In genomic region chr11:44730775-44731174, GRCh38 we compare ENCODE assay signal across 22 cellular contexts. TPM values are rescaled to one million over a fixed set of nuclear protein-coding genes. Genes with fewer than 3 reads are reported as not detected.
A peak's percentile ranks its signal among the peaks of the same experiment; 100 is the strongest.
DNase-seq lines count a peak whose midpoint lies in the region; ATAC-seq and TF ChIP-seq lines count a peak whose summit lies in the region.
"Had no signal": no experiment of that assay in that cellular context is flagged by ENCODE, and none has a peak within 500 bp of the region (broad histone marks: within the 10 kb centered on the region; RNA-seq: fewer than 3 reads in every experiment).

No MANE protein-coding gene starts in this region.

- no peak overlapping the region for H3K9ac ChIP-seq in subcutaneous abdominal adipose tissue (ENCODE audit: low read length in 5 of 5)
- H3K9ac ChIP-seq: GM23248 had no signal

- H3K4me3 Mint-ChIP-seq in CD4-positive, alpha-beta memory T cell = peak overlapping the region in 5 of 8 donors; percentile 1 to 43 (median 17)
- H3K4me3 Mint-ChIP-seq in naive thymus-derived CD4-positive, alpha-beta T cell = peak overlapping the region in 6 of 10 donors; percentile 3 to 27 (median 10)
- H3K4me3 Mint-ChIP-seq: H9 had no signal

- H3K9me3 Mint-ChIP-seq in CD4-positive, alpha-beta memory T cell = peaks cover 0 to 3% (median 0%) of the 10 kb centered on the region in 8 donors
- peaks cover 0 to 2% (median 0%) of the 10 kb centered on the region in 11 donors for H3K9me3 Mint-ChIP-seq in naive thymus-derived CD4-positive, alpha-beta T cell
- H3K9me3 Mint-ChIP-seq: H9 had no signal

- POLR2A ChIA-PET in CD4-positive, alpha-beta memory T cell (lab: Charles Lee; ENCODE audit: partially characterized antibody) = no interaction called here
- POLR2A ChIA-PET in naive thymus-derived CD4-positive, alpha-beta T cell (lab: Charles Lee) = interaction anchor here (0.5 to 1.4 kb wide), 2 partner anchors 16 to 52 kb away, joined by 3 read pairs; no protein-coding TSS in a partner anchor

- H3K27ac Mint-ChIP-seq in CD4-positive, alpha-beta memory T cell = peak overlapping the region in 2 of 7 donors; percentile 50 to 60
- H3K27ac Mint-ChIP-seq in naive thymus-derived CD4-positive, alpha-beta T cell = peak overlapping the region in 1 of 9 donors; percentile 17
- H3K27ac Mint-ChIP-seq: H9 had no signal

- H3K4me1 Mint-ChIP-seq in CD4-positive, alpha-beta memory T cell = peaks cover 51 to 86% (median 67%) of the 10 kb centered on the region in 4 donors
- H3K4me1 Mint-ChIP-seq in naive thymus-derived CD4-positive, alpha-beta T cell = peaks cover 37 to 83% (median 67%) of the 10 kb centered on the region in 7 donors

- ATAC-seq in naive thymus-derived CD4-positive, alpha-beta T cell = no peak
- ATAC-seq in GM18868 (IDR thresholded peaks at IDR 0.05; ENCODE audit: unreplicated experiment) = no peak
- ATAC-seq: A549 had no signal

- peaks cover 14 to 26% of the 10 kb centered on the region in 2 donors for H3K36me3 Mint-ChIP-seq in CD4-positive, alpha-beta memory T cell
- H3K36me3 Mint-ChIP-seq in naive thymus-derived CD4-positive, alpha-beta T cell = peaks cover 0 to 23% (median 12%) of the 10 kb centered on the region in 5 donors

- CTCF ChIA-PET in CD4-positive, alpha-beta memory T cell (lab: Charles Lee; ENCODE audit: partially characterized antibody) = interaction anchor here (0.7 to 3.1 kb wide), 4 partner anchors 41 to 181 kb away, joined by 3 to 28 read pairs (median 3); no protein-coding TSS in a partner anchor
- CTCF ChIA-PET in naive thymus-derived CD4-positive, alpha-beta T cell (lab: Charles Lee) = interaction anchor here (0.6 to 1.2 kb wide), 5 partner anchors 8 to 1137 kb away, joined by 3 read pairs; no protein-coding TSS in a partner anchor

- intact Hi-C loops in CD4-positive, alpha-beta memory T cell (cut with micrococcal nuclease) = no loop called here
- intact Hi-C loops in adrenal gland (cut with DNase I) = no loop called here
- intact Hi-C loops in naive thymus-derived CD4-positive, alpha-beta T cell (cut with micrococcal nuclease) = no loop called here

- no peak for TF ChIP-seq CTCF in adrenal gland (IDR thresholded peaks at IDR 0.05)

- H3K36me3 ChIP-seq in CD4-positive, alpha-beta memory T cell (ENCODE audit: insufficient read depth, low read length) = no peaks in the 10 kb centered on the region
- H3K36me3 ChIP-seq in adrenal gland (replicated peaks in 1 of 2) = no peaks in the 10 kb centered on the region
- peaks cover 0 to 7% (median 0%) of the 10 kb centered on the region in 3 experiments for H3K36me3 ChIP-seq in naive thymus-derived CD4-positive, alpha-beta T cell (ENCODE audit: control insufficient read depth in 2 of 3, insufficient read depth in 3 of 3, low read length in 3 of 3)
- no peaks in the 10 kb centered on the region for H3K36me3 ChIP-seq in subcutaneous abdominal adipose tissue (ENCODE audit: control insufficient read depth in 5 of 5, insufficient read depth in 5 of 5, low read length in 5 of 5)
- H3K36me3 ChIP-seq: BE2C had no signal

- no peak overlapping the region for H3K27ac ChIP-seq in CD4-positive, alpha-beta memory T cell (ENCODE audit: low read depth, low read length)
- H3K27ac ChIP-seq in adrenal gland (peak overlapping the region; percentile 75 to 97 (median 91)), subcutaneous abdominal adipose tissue (ENCODE audit: low read depth, low read length) (peak overlapping the region; percentile 65)
- no peak overlapping the region for H3K27ac ChIP-seq in naive thymus-derived CD4-positive, alpha-beta T cell (ENCODE audit: low read depth, low read length)
- H3K27ac ChIP-seq: A549, GM23248 had no signal

- no peak for TF ChIP-seq POLR2A in adrenal gland (IDR thresholded peaks at IDR 0.05)

- H3K27me3 Mint-ChIP-seq in CD4-positive, alpha-beta memory T cell = no peaks in the 10 kb centered on the region
- H3K27me3 Mint-ChIP-seq in naive thymus-derived CD4-positive, alpha-beta T cell = peaks cover 0 to 28% (median 0%) of the 10 kb centered on the region in 5 donors

- no peaks in the 10 kb centered on the region for H3K27me3 ChIP-seq in CD4-positive, alpha-beta memory T cell (ENCODE audit: insufficient read depth, low read length)
- H3K27me3 ChIP-seq in adrenal gland = no peaks in the 10 kb centered on the region
- peaks cover 0 to 3% of the 10 kb centered on the region in 2 donors for H3K27me3 ChIP-seq in naive thymus-derived CD4-positive, alpha-beta T cell (ENCODE audit: control insufficient read depth in 2 of 2, insufficient read depth in 2 of 2, low read length in 2 of 2)
- peaks cover 0 to 22% (median 14%) of the 10 kb centered on the region in 5 donors for H3K27me3 ChIP-seq in subcutaneous abdominal adipose tissue (ENCODE audit: control insufficient read depth in 5 of 5, insufficient read depth in 4 of 5, low read length in 5 of 5)
- H3K27me3 ChIP-seq: BE2C had no signal

- WGBS in adrenal gland, 4 donors = 45 to 59% (median 52%) methylated on average over 5 of the region's 5 CpGs

- peaks cover 55% of the 10 kb centered on the region for H3K4me1 ChIP-seq in CD4-positive, alpha-beta memory T cell (ENCODE audit: insufficient read depth, low read length)
- H3K4me1 ChIP-seq in adrenal gland (replicated peaks in 1 of 2) (peaks cover 47 to 66% of the 10 kb centered on the region in 2 donors), subcutaneous abdominal adipose tissue (ENCODE audit: control insufficient read depth in 5 of 5, insufficient read depth in 5 of 5, low read length in 5 of 5) (peaks cover 0 to 81% (median 18%) of the 10 kb centered on the region in 5 donors)
- H3K4me1 ChIP-seq in naive thymus-derived CD4-positive, alpha-beta T cell (ENCODE audit: control insufficient read depth in 2 of 2, insufficient read depth in 2 of 2, low read length in 2 of 2) = peaks cover 10 to 29% of the 10 kb centered on the region in 2 donors

- no peaks in the 10 kb centered on the region for H3K9me3 ChIP-seq in CD4-positive, alpha-beta memory T cell (ENCODE audit: control insufficient read depth in 1 of 2, low read length in 2 of 2)
- H3K9me3 ChIP-seq in adrenal gland (replicated peaks in 1 of 3) (no peaks in the 10 kb centered on the region), subcutaneous abdominal adipose tissue (ENCODE audit: control insufficient read depth in 5 of 5, low read length in 5 of 5) (peaks cover 0 to 6% (median 4%) of the 10 kb centered on the region in 5 donors)
- H3K9me3 ChIP-seq in naive thymus-derived CD4-positive, alpha-beta T cell (ENCODE audit: control insufficient read depth in 2 of 3, low read length in 3 of 3) = no peaks in the 10 kb centered on the region
- H3K9me3 ChIP-seq: A549, BE2C, Caco-2 had no signal

- H3K4me3 ChIP-seq in CD4-positive, alpha-beta memory T cell (ENCODE audit: low read length in 2 of 2) = no peak overlapping the region
- H3K4me3 ChIP-seq in adrenal gland (no peak overlapping the region), subcutaneous abdominal adipose tissue (ENCODE audit: low read depth in 1 of 5, low read length in 5 of 5) (peak overlapping the region in 1 of 5 donors; percentile 6)
- H3K4me3 ChIP-seq in naive thymus-derived CD4-positive, alpha-beta T cell (ENCODE audit: low read length) = no peak overlapping the region
- H3K4me3 ChIP-seq: A549, GM23248 had no signal

- DNase-seq in CD4-positive, alpha-beta memory T cell = no peak
- DNase-seq in adrenal gland = no peak
- DNase-seq in naive thymus-derived CD4-positive, alpha-beta T cell = no peak
- DNase-seq in NCI-H69 (lab: John Stamatoyannopoulos, UW) = no peak
- DNase-seq in OCI-M1 (lab: John Stamatoyannopoulos, UW) = no peak
- DNase-seq: BE2C, Caco-2, DMS 273 treated with DMSO at 0.1 percent for 48 hours, DMS79 treated with DMSO at 0.1 percent for 48 hours, GM23248, H9, Kasumi-1, NCI-H1694, NCI-H2081, NCI-H2171, NCI-H345, NCI-H524, NCI-H82, Right ventricle myocardium superior had no signal

RNA-seq across cellular contexts. Expression of gene TSPAN18, which starts 4.0 kb away (rescaled TPM):
- total RNA-seq in CD4-positive, alpha-beta memory T cell = 10 to 100 TPM; 17.1 to 19.3 TPM
- 10 to 100 TPM in 1 of 2 donors, 1 to 10 TPM in 1; 7.3 to 48.6 TPM for polyA plus RNA-seq in CD4-positive, alpha-beta memory T cell
- total RNA-seq in adrenal gland = 100 to 1,000 TPM in 4 of 8 donors, 10 to 100 TPM in 4; 37.4 to 168 (median 78.8) TPM
- polyA plus RNA-seq in adrenal gland = 100 to 1,000 TPM in 1 of 3 donors, 10 to 100 TPM in 2; 24.5 to 130 (median 33.3) TPM
- total RNA-seq in naive thymus-derived CD4-positive, alpha-beta T cell = 10 to 100 TPM in 4 of 5 experiments, 1 to 10 TPM in 1; 9.1 to 57.0 (median 40.7) TPM
- 10 to 100 TPM in 1 of 2 donors, 1 to 10 TPM in 1; 8.8 to 21.7 TPM for polyA plus RNA-seq in naive thymus-derived CD4-positive, alpha-beta T cell

Comparison
In these comparisons a context has a peak if more than half of its experiments do, and no peak if none do; other contexts are left out.
1. H3K27ac ChIP-seq: peak in adrenal gland (5 of 5) and subcutaneous abdominal adipose tissue (single experiment); none in CD4-positive, alpha-beta memory T cell (single experiment) and naive thymus-derived CD4-positive, alpha-beta T cell (single experiment).